ENCODE assay signal across 21 cellular contexts in the genomic region with DNA sequence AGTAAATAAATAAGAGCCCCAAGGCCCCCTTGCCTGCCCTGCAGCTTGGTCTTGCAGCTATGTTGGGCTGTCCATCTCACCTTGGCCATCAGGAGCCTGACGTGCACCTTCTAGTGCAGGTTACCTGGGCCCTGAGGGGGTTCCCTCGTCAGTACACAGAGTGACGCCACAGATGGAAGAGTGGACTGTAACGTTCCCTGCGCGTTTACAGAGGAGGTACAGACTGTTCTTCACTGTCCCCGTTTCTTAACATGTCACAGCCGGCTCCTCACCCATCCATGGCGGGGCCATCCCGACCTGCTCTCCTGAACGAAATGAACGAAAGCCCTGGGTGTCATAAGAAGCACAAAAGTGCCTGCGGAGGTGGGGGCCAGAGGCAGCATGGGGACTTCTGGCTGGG. TPM values are rescaled to one million over a fixed set of nuclear protein-coding genes. Genes with fewer than 3 reads are reported as not detected.
DNase-seq lines count a peak whose midpoint lies in the region; ATAC-seq and TF ChIP-seq lines count a peak whose summit lies in the region.
"Had no signal": no experiment of that assay in that cellular context is flagged by ENCODE, and none has a peak within 500 bp of the region (broad histone marks: within the 10 kb centered on the region; RNA-seq: fewer than 3 reads in every experiment).

No MANE protein-coding gene starts in this region.

- H3T11ph ChIP-seq in H9 (ENCODE audit: low read length), result no peak overlapping the region

- no peak overlapping the region for H3K4me2 ChIP-seq in H9 (ENCODE audit: insufficient read depth, insufficient read length, low read length)

- H2BK5ac ChIP-seq in H9 (ENCODE audit: insufficient read length, low read length), result no peak overlapping the region

- H3K9ac ChIP-seq in H9 (ENCODE audit: extremely low read depth, insufficient read length, low read length), result no peak overlapping the region

- H3K4me1 ChIP-seq in H9 (ENCODE audit: insufficient read depth, low read length) (no peaks in the 10 kb centered on the region), lower lobe of right lung (peaks cover 4% of the 10 kb centered on the region)
- H3K4me1 ChIP-seq: Caco-2 had no signal

- no peak overlapping the region for H2AFZ ChIP-seq in H9 (ENCODE audit: low read length)

- H3K4me3 ChIP-seq in lower lobe of right lung, result no peak overlapping the region

- no peak overlapping the region for H4K8ac ChIP-seq in H9 (replicated peaks; ENCODE audit: insufficient read length, low read depth, low read length)

- no peak overlapping the region for H2BK20ac ChIP-seq in H9 (ENCODE audit: low read depth, low read length, poor library complexity, severe bottlenecking)

- peaks cover 12 to 27% of the 10 kb centered on the region in 2 experiments for H3K4me1 Mint-ChIP-seq in H9
- H3K4me1 Mint-ChIP-seq in stimulated activated effector memory CD8-positive, alpha-beta T cell treated with anti-CD3 and anti-CD28 coated beads, Interleukin-12 subunit alpha, Interleukin-12 subunit beta, amount 100 ng/mL, for 72 hours, result no peaks in the 10 kb centered on the region

- peak; percentile 25 for DNase-seq in H9
- DNase-seq in lower lobe of right lung, result no peak
- DNase-seq in stimulated activated effector memory CD8-positive, alpha-beta T cell treated with anti-CD3 and anti-CD28 coated beads, Interleukin-12 subunit alpha, Interleukin-12 subunit beta, amount 100 ng/mL, for 72 hours (ENCODE audit: low spot score in 2 of 2), result no peak
- no peak for DNase-seq in NCI-H1436 (lab: John Stamatoyannopoulos, UW)
- DNase-seq: Caco-2; CD4-positive, alpha-beta memory T cell; DMS 273 treated with DMSO at 0.1 percent for 48 hours; DMS79 treated with DMSO at 0.1 percent for 48 hours; HFFc6; KBM-7; NCI-H1092; NCI-H1436 treated with DMSO at 0.1 percent for 48 hours; NCI-H1930; NCI-H226; NCI-H510A treated with DMSO at 0.1 percent for 48 hours; NCI-H748 treated with DMSO at 0.1 percent for 48 hours; NK-92 treated with Interleukin-12 subunit alpha and Interleukin-12 subunit beta, amount 100 ng/mL, for 24 hours had no signal

- H3K18ac ChIP-seq in H9 (ENCODE audit: insufficient read length, low read depth, low read length), result no peak overlapping the region

- peaks cover 3% of the 10 kb centered on the region for H4K20me1 ChIP-seq in H9 (ENCODE audit: control insufficient read depth, insufficient read depth, insufficient read length)

- H3K4me3 Mint-ChIP-seq in H9, result no peak overlapping the region
- no peak overlapping the region for H3K4me3 Mint-ChIP-seq in stimulated activated effector memory CD8-positive, alpha-beta T cell treated with anti-CD3 and anti-CD28 coated beads, Interleukin-12 subunit alpha, Interleukin-12 subunit beta, amount 100 ng/mL, for 72 hours
- H3K4me3 Mint-ChIP-seq: CD4-positive, alpha-beta memory T cell; HFFc6 had no signal

- H4K91ac ChIP-seq in H9 (ENCODE audit: insufficient read length, low read depth, low read length), result no peak overlapping the region

- no CpG with 5 or more reads among the region's 13 CpGs for WGBS in H9 (ENCODE audit: extremely low coverage, insufficient read length, low lambda C conversion rate)

- no peak overlapping the region for H4K5ac ChIP-seq in H9 (ENCODE audit: insufficient read length, low read depth, low read length)

- no peak overlapping the region for H2BK120ac ChIP-seq in H9 (ENCODE audit: low read depth, low read length, poor library complexity, severe bottlenecking)

- no peak overlapping the region for H3K4ac ChIP-seq in H9 (ENCODE audit: low read depth, low read length)

- H2AK5ac ChIP-seq in H9 (ENCODE audit: insufficient read length, low read length), result no peak overlapping the region

- no peaks in the 10 kb centered on the region for H3K23me2 ChIP-seq in H9 (ENCODE audit: insufficient read length, low read depth, low read length, poor library complexity, severe bottlenecking)

- no peaks in the 10 kb centered on the region for H3K79me2 ChIP-seq in H9 (ENCODE audit: insufficient read depth, low read length)

- peaks cover 0 to 7% of the 10 kb centered on the region in 2 experiments; a peak in 2 of 5 replicates for H3K9me3 Mint-ChIP-seq in H9
- H3K9me3 Mint-ChIP-seq in stimulated activated effector memory CD8-positive, alpha-beta T cell treated with anti-CD3 and anti-CD28 coated beads, Interleukin-12 subunit alpha, Interleukin-12 subunit beta, amount 100 ng/mL, for 72 hours, result no peaks in the 10 kb centered on the region
- H3K9me3 Mint-ChIP-seq: CD4-positive, alpha-beta memory T cell; HFFc6 had no signal

- no peak overlapping the region for H2BK12ac ChIP-seq in H9 (ENCODE audit: insufficient read length, low read depth, low read length)

- H3K14ac ChIP-seq in H9 (ENCODE audit: insufficient read depth, low read length), result no peak overlapping the region

- no peak overlapping the region for H3K56ac ChIP-seq in H9 (ENCODE audit: insufficient read length, low read depth, low read length)

- no peak overlapping the region for H3K23ac ChIP-seq in H9 (ENCODE audit: insufficient read length, low read depth, low read length)

- H3K36me3 ChIP-seq in lower lobe of right lung, result peaks cover 6% of the 10 kb centered on the region

- H3K27me3 Mint-ChIP-seq in H9 (ENCODE audit: low read depth), result peaks cover 69% of the 10 kb centered on the region
- H3K27me3 Mint-ChIP-seq: CD4-positive, alpha-beta memory T cell had no signal

- ATAC-seq in lower lobe of right lung, result peak in 1 of 2 donors; percentile 2
- no peak for ATAC-seq in stimulated activated effector memory CD8-positive, alpha-beta T cell treated with anti-CD3 and anti-CD28 coated beads, Interleukin-12 subunit alpha, Interleukin-12 subunit beta, amount 100 ng/mL, for 72 hours
- no peak for ATAC-seq in HG03571 (IDR thresholded peaks at IDR 0.05; ENCODE audit: unreplicated experiment)
- no peak for ATAC-seq in GM18520 (IDR thresholded peaks at IDR 0.05; ENCODE audit: unreplicated experiment)
- ATAC-seq: SK-N-SH treated with all-trans-retinoic acid at 6 μM for 48 hours had no signal

- H3K27me3 ChIP-seq in H9 (ENCODE audit: insufficient read depth, low read length) (no peaks in the 10 kb centered on the region), lower lobe of right lung (ENCODE audit: low read depth) (no peaks in the 10 kb centered on the region)

- TF ChIP-seq CTCF in H9 (conservative IDR thresholded peaks at IDR 0.05), result no peak
- no peak for TF ChIP-seq CTCF in VCaP (conservative IDR thresholded peaks at IDR 0.05)
- TF ChIP-seq CTCF in lower lobe of right lung (IDR thresholded peaks at IDR 0.05), result no peak

- H3K27ac Mint-ChIP-seq in H9, result no peak overlapping the region; a peak in 1 of 7 replicates
- H3K27ac Mint-ChIP-seq in stimulated activated effector memory CD8-positive, alpha-beta T cell treated with anti-CD3 and anti-CD28 coated beads, Interleukin-12 subunit alpha, Interleukin-12 subunit beta, amount 100 ng/mL, for 72 hours, result peak overlapping the region; percentile 26
- H3K27ac Mint-ChIP-seq: HFFc6 had no signal

- peaks cover 2 to 4% (median 2%) of the 10 kb centered on the region in 3 experiments; a peak in 5 of 7 replicates for H3K36me3 Mint-ChIP-seq in H9 (ENCODE audit: insufficient read depth in 1 of 3, low read depth in 3 of 3)
- H3K36me3 Mint-ChIP-seq in stimulated activated effector memory CD8-positive, alpha-beta T cell treated with anti-CD3 and anti-CD28 coated beads, Interleukin-12 subunit alpha, Interleukin-12 subunit beta, amount 100 ng/mL, for 72 hours, result peaks cover 5% of the 10 kb centered on the region

- H2BK15ac ChIP-seq in H9 (ENCODE audit: low read depth, low read length), result no peak overlapping the region

- H3K79me1 ChIP-seq in H9 (ENCODE audit: insufficient read depth, low read depth, low read length, poor library complexity, severe bottlenecking), result no peaks in the 10 kb centered on the region

- H3K9me3 ChIP-seq in H9 (ENCODE audit: control insufficient read depth, low read depth, low read length) (no peaks in the 10 kb centered on the region), lower lobe of right lung (no peaks in the 10 kb centered on the region)
- H3K9me3 ChIP-seq: Caco-2 had no signal

- intact Hi-C loops in lower lobe of right lung (cut with DNase I), result no loop called here

- H3K27ac ChIP-seq in H9 (ENCODE audit: insufficient read length, low read depth, low read length), result no peak overlapping the region
- peak overlapping the region; percentile 99 for H3K27ac ChIP-seq in VCaP
- peak overlapping the region; percentile 72 for H3K27ac ChIP-seq in lower lobe of right lung

RNA-seq across cellular contexts. Expression of a gene that starts 15.9 kb away (rescaled TPM):
- 420 and 433 TPM in 2 replicates for total RNA-seq in H9 (2021)
- 302 TPM for total RNA-seq in lower lobe of right lung

RNA-seq across cellular contexts. Expression of a gene that starts 48.3 kb away (rescaled TPM):
- total RNA-seq in H9 (2021) (103 and 104 TPM in 2 replicates), lower lobe of right lung (85.1 TPM)
